Comparison of ENCODE assay signal across 12 cellular contexts in the genomic region with DNA sequence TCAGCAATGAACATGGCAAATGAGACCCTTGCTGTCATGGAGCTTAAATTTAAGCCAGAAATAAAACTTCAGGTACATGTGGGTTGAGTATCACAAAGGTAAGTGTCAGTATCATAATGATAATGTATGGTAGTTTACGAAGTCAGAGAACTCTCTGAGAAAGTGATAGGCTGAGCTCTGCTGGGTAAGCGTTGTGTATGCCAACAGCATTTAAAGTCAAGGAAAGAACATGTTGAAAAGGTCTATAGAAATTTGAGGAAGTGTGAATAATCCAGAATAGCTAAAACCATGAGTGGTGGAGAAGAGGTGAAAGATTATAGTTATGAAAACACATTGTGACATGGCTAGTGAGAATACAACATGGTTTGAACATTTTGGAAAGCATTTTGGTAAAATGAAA. TPM values are rescaled to one million over a fixed set of nuclear protein-coding genes. Genes with fewer than 3 reads are reported as not detected.
DNase-seq lines count a peak whose midpoint lies in the region; ATAC-seq lines count a peak whose summit lies in the region.
"Had no signal": no experiment of that assay in that cellular context is flagged by ENCODE, and none has a peak within 500 bp of the region (broad histone marks: within the 10 kb centered on the region; RNA-seq: fewer than 3 reads in every experiment).

No MANE protein-coding gene starts in this region.

- no peak for DNase-seq in activated CD8-positive, alpha-beta memory T cell treated with anti-CD3 and anti-CD28 coated beads, Interleukin-2, amount 10 ng/mL, durations not matched to agents 7 days and 5 days
- no peak for DNase-seq in activated CD8-positive, alpha-beta memory T cell treated with anti-CD3 and anti-CD28 coated beads, Interleukin-2, amount 50 U/mL, for 48 hours
- DNase-seq in T-helper 17 cell (no peak), NCI-H2171 (lab: John Stamatoyannopoulos, UW) (no peak), caudate nucleus (lab: John Stamatoyannopoulos, UW) (no peak), NCI-H69 (lab: John Stamatoyannopoulos, UW) (no peak)
- DNase-seq in stimulated activated naive CD8-positive, alpha-beta T cell treated with anti-CD3 and anti-CD28 coated beads, Interleukin-15, amount 100 ng/mL, for 72 hours, result no peak
- DNase-seq: activated CD8-positive, alpha-beta memory T cell treated with anti-CD3 and anti-CD28 coated beads, Interleukin-2, amount 50 U/mL, for 4 hours; NCI-H1105 treated with DMSO at 0.1 percent for 48 hours; NCI-H82; stimulated activated CD4-positive, alpha-beta T cell treated with anti-CD3 and anti-CD28 coated beads, Interleukin-4, amount 100 ng/mL, for 24 hours had no signal

- H3K9me3 Mint-ChIP-seq in activated CD8-positive, alpha-beta memory T cell treated with anti-CD3 and anti-CD28 coated beads, Interleukin-2, amount 10 ng/mL, durations not matched to agents 7 days and 5 days (ENCODE audit: low read depth), result no peaks in the 10 kb centered on the region
- H3K9me3 Mint-ChIP-seq in stimulated activated naive CD8-positive, alpha-beta T cell treated with anti-CD3 and anti-CD28 coated beads, Interleukin-15, amount 100 ng/mL, for 72 hours, result no peaks in the 10 kb centered on the region

- no peaks in the 10 kb centered on the region for H3K9me3 ChIP-seq in T-helper 17 cell (ENCODE audit: control insufficient read depth, low read length, poor library complexity, severe bottlenecking)

- ATAC-seq in activated CD8-positive, alpha-beta memory T cell treated with anti-CD3 and anti-CD28 coated beads, Interleukin-2, amount 10 ng/mL, durations not matched to agents 7 days and 5 days, result no peak
- ATAC-seq in HG03103 (IDR thresholded peaks at IDR 0.05; ENCODE audit: low read depth, unreplicated experiment) (peak; percentile 24), T-helper 17 cell (no peak)
- peak; percentile 43 for ATAC-seq in stimulated activated naive CD8-positive, alpha-beta T cell treated with anti-CD3 and anti-CD28 coated beads, Interleukin-15, amount 100 ng/mL, for 72 hours

- no peaks in the 10 kb centered on the region for H3K27me3 Mint-ChIP-seq in activated CD8-positive, alpha-beta memory T cell treated with anti-CD3 and anti-CD28 coated beads, Interleukin-2, amount 10 ng/mL, durations not matched to agents 7 days and 5 days
- no peaks in the 10 kb centered on the region for H3K27me3 Mint-ChIP-seq in T-helper 17 cell
- H3K27me3 Mint-ChIP-seq in stimulated activated naive CD8-positive, alpha-beta T cell treated with anti-CD3 and anti-CD28 coated beads, Interleukin-15, amount 100 ng/mL, for 72 hours, result no peaks in the 10 kb centered on the region

- CTCF ChIA-PET in activated CD8-positive, alpha-beta memory T cell treated with anti-CD3 and anti-CD28 coated beads, Interleukin-2, amount 10 ng/mL, durations not matched to agents 7 days and 5 days (lab: Charles Lee), result interaction anchor here (1.2 to 10.0 kb wide), 4 partner anchors 13 to 81 kb away, joined by 4 to 44 read pairs (median 16); a partner anchor contains a TSS

- H3K4me1 Mint-ChIP-seq in activated CD8-positive, alpha-beta memory T cell treated with anti-CD3 and anti-CD28 coated beads, Interleukin-2, amount 10 ng/mL, durations not matched to agents 7 days and 5 days, result peaks cover 54% of the 10 kb centered on the region
- peaks cover 20% of the 10 kb centered on the region for H3K4me1 Mint-ChIP-seq in T-helper 17 cell
- peaks cover 42% of the 10 kb centered on the region for H3K4me1 Mint-ChIP-seq in stimulated activated naive CD8-positive, alpha-beta T cell treated with anti-CD3 and anti-CD28 coated beads, Interleukin-15, amount 100 ng/mL, for 72 hours

- H3K27ac ChIP-seq in caudate nucleus (ENCODE audit: low read depth, low read length), result no peak overlapping the region

- peak overlapping the region; percentile 58 for H3K27ac Mint-ChIP-seq in activated CD8-positive, alpha-beta memory T cell treated with anti-CD3 and anti-CD28 coated beads, Interleukin-2, amount 10 ng/mL, durations not matched to agents 7 days and 5 days
- H3K27ac Mint-ChIP-seq in T-helper 17 cell, result peak overlapping the region; percentile 37
- no peak overlapping the region for H3K27ac Mint-ChIP-seq in stimulated activated naive CD8-positive, alpha-beta T cell treated with anti-CD3 and anti-CD28 coated beads, Interleukin-15, amount 100 ng/mL, for 72 hours

- peaks cover 4% of the 10 kb centered on the region for H3K36me3 Mint-ChIP-seq in activated CD8-positive, alpha-beta memory T cell treated with anti-CD3 and anti-CD28 coated beads, Interleukin-2, amount 10 ng/mL, durations not matched to agents 7 days and 5 days
- H3K36me3 Mint-ChIP-seq in T-helper 17 cell (ENCODE audit: low read depth), result peaks cover 5% of the 10 kb centered on the region

- peak overlapping the region; percentile 11 for H3K4me3 Mint-ChIP-seq in activated CD8-positive, alpha-beta memory T cell treated with anti-CD3 and anti-CD28 coated beads, Interleukin-2, amount 10 ng/mL, durations not matched to agents 7 days and 5 days
- peak overlapping the region; percentile 43 for H3K4me3 Mint-ChIP-seq in T-helper 17 cell
- no peak overlapping the region for H3K4me3 Mint-ChIP-seq in stimulated activated naive CD8-positive, alpha-beta T cell treated with anti-CD3 and anti-CD28 coated beads, Interleukin-15, amount 100 ng/mL, for 72 hours

RNA-seq across cellular contexts. Expression of a gene that starts 17.4 kb away (rescaled TPM):
- 100 to 1,000 TPM; 287 to 292 TPM for total RNA-seq in activated CD8-positive, alpha-beta memory T cell treated with anti-CD3 and anti-CD28 coated beads, Interleukin-2, amount 10 ng/mL, durations not matched to agents 7 days and 5 days
- total RNA-seq in T-helper 17 cell, result 10 to 100 TPM; 52.8 to 69.8 TPM

Comparison
In these comparisons a context has a peak if more than half of its experiments do, and no peak if none do; other contexts are left out.
1. ATAC-seq: peak in HG03103 (single experiment) and stimulated activated naive CD8-positive, alpha-beta T cell treated with anti-CD3 and anti-CD28 coated beads, Interleukin-15, amount 100 ng/mL, for 72 hours (single experiment); none in activated CD8-positive, alpha-beta memory T cell treated with anti-CD3 and anti-CD28 coated beads, Interleukin-2, amount 10 ng/mL, durations not matched to agents 7 days and 5 days (single experiment) and T-helper 17 cell (single experiment).
2. H3K27ac Mint-ChIP-seq: peak in activated CD8-positive, alpha-beta memory T cell treated with anti-CD3 and anti-CD28 coated beads, Interleukin-2, amount 10 ng/mL, durations not matched to agents 7 days and 5 days (single experiment) and T-helper 17 cell (single experiment); none in stimulated activated naive CD8-positive, alpha-beta T cell treated with anti-CD3 and anti-CD28 coated beads, Interleukin-15, amount 100 ng/mL, for 72 hours (0 of 2).
3. H3K4me3 Mint-ChIP-seq: peak in activated CD8-positive, alpha-beta memory T cell treated with anti-CD3 and anti-CD28 coated beads, Interleukin-2, amount 10 ng/mL, durations not matched to agents 7 days and 5 days (single experiment) and T-helper 17 cell (single experiment); none in stimulated activated naive CD8-positive, alpha-beta T cell treated with anti-CD3 and anti-CD28 coated beads, Interleukin-15, amount 100 ng/mL, for 72 hours (0 of 2).
4. RNA of a gene that starts 17.4 kb away (total RNA-seq): 287 to 292 TPM in activated CD8-positive, alpha-beta memory T cell treated with anti-CD3 and anti-CD28 coated beads, Interleukin-2, amount 10 ng/mL, durations not matched to agents 7 days and 5 days; 52.8 to 69.8 TPM in T-helper 17 cell; every median in the first group is over 4 times any median in the second.